Comparison of ENCODE assay signal across 8 cellular contexts in genomic region chr2:195318440-195319111, GRCh38.
DNase-seq lines count a peak whose midpoint lies in the region; ATAC-seq, FAIRE-seq and TF ChIP-seq lines count a peak whose summit lies in the region.

No MANE protein-coding gene starts in this region.

- H3K4me3 ChIP-seq in Jurkat, Clone E6-1 (ENCODE audit: low read length): no peak overlapping the region

- H3K9me3 Mint-ChIP-seq in MCF 10A (ENCODE audit: unreplicated experiment): no peaks in the 10 kb centered on the region

- TF ChIP-seq CTCF in MCF 10A (IDR thresholded peaks at IDR 0.05; ENCODE audit: unreplicated experiment): peak; percentile 67

- intact Hi-C loops in MCF 10A (cut with micrococcal nuclease): loop anchor here (1.0 to 5.0 kb wide), 10 partner anchors 214 to 1621 kb away; partner anchors contain the start of gene DNAH7

- H3K27ac Mint-ChIP-seq in MCF 10A (ENCODE audit: low read depth, unreplicated experiment): peak overlapping the region; percentile 82

- POLR2A ChIA-PET in MCF 10A (lab: Yijun Ruan, JAX): interaction anchor here (1.1 to 8.2 kb wide), 4 partner anchors 183 to 347 kb away, joined by 4 to 107 read pairs (median 6); partner anchors contain the start of gene SLC39A10

- H3K36me3 Mint-ChIP-seq in MCF 10A (ENCODE audit: insufficient read depth, unreplicated experiment): no peaks in the 10 kb centered on the region

- ATAC-seq in left lobe of liver: peak; percentile 60
- ATAC-seq in GM19324 (IDR thresholded peaks at IDR 0.05; ENCODE audit: low FRiP score, unreplicated experiment): no peak

- no TSS peak for BruUV-seq in MCF 10A (replicated peaks; lab: Mats Ljungman, UMichigan)

- no peaks in the 10 kb centered on the region for H3K27me3 Mint-ChIP-seq in MCF 10A (ENCODE audit: insufficient read depth, unreplicated experiment)

- CTCF ChIA-PET in MCF 10A (lab: Yijun Ruan, JAX): interaction anchor here (0.5 to 3.4 kb wide), 14 partner anchors 37 to 1624 kb away, joined by 3 to 23 read pairs (median 4); no protein-coding TSS in a partner anchor

- peak overlapping the region; percentile 28 for H3K4me3 Mint-ChIP-seq in MCF 10A (ENCODE audit: unreplicated experiment)

- peak; percentile 78 for FAIRE-seq in G401.6 (lab: Jason Lieb, UNC)

- H3K4me1 Mint-ChIP-seq in MCF 10A (ENCODE audit: insufficient read depth, unreplicated experiment): peaks cover 31% of the 10 kb centered on the region

- DNase-seq in A172 (ENCODE audit: low spot score): peak; percentile 61
- DNase-seq in Jurkat, Clone E6-1 (ENCODE audit: low read depth, low spot score): peak; percentile 63
- peak; percentile 50 for DNase-seq in SHP77 treated with DMSO at 0.1 percent for 48 hours (lab: John Stamatoyannopoulos, UW)
- peak; percentile 70 for DNase-seq in MCF 10A (ENCODE audit: unreplicated experiment)
- no peak for DNase-seq in left lobe of liver (ENCODE audit: low spot score)
- DNase-seq in superior temporal gyrus (ENCODE audit: extremely low spot score): peak; percentile 81
